13 cellular contexts compared by ENCODE assay signal in genomic region chr11:60870276-60870675, GRCh38. TPM values are rescaled to one million over a fixed set of nuclear protein-coding genes. Genes with fewer than 3 reads are reported as not detected.
DNase-seq lines count a peak whose midpoint lies in the region; ATAC-seq and TF ChIP-seq lines count a peak whose summit lies in the region.
"Had no signal": no experiment of that assay in that cellular context is flagged by ENCODE, and none has a peak within 500 bp of the region (broad histone marks: within the 10 kb centered on the region; RNA-seq: fewer than 3 reads in every experiment).

No MANE protein-coding gene starts in this region.

- peaks cover 20% of the 10 kb centered on the region for H3F3A ChIP-seq in MM.1S (ENCODE audit: insufficient read depth, low read length)

- POLR2A ChIA-PET in MCF 10A (lab: Yijun Ruan, JAX), result interaction anchor here (1.1 kb wide), 1 partner anchor 26 kb away, joined by 4 read pairs; no protein-coding TSS in a partner anchor

- no peak overlapping the region for H3K27ac Mint-ChIP-seq in MCF 10A (ENCODE audit: low read depth, unreplicated experiment)
- H3K27ac Mint-ChIP-seq: activated naive CD8-positive, alpha-beta T cell had no signal

- H3K9me3 Mint-ChIP-seq in MCF 10A (ENCODE audit: unreplicated experiment), result no peaks in the 10 kb centered on the region

- H3K27me3 ChIP-seq in MM.1S (replicated peaks; ENCODE audit: insufficient read depth, low read length), result no peaks in the 10 kb centered on the region
- H3K27me3 ChIP-seq: upper lobe of left lung had no signal

- H3K27me3 Mint-ChIP-seq in MCF 10A (ENCODE audit: insufficient read depth, unreplicated experiment), result no peaks in the 10 kb centered on the region
- H3K27me3 Mint-ChIP-seq: activated naive CD8-positive, alpha-beta T cell had no signal

- H3K27ac ChIP-seq in MM.1S (ENCODE audit: low read length), result peak overlapping the region; percentile 100
- H3K27ac ChIP-seq: upper lobe of left lung had no signal

- H3K4me3 ChIP-seq in MM.1S (ENCODE audit: low read length), result peak overlapping the region; percentile 25; the same call in 1 of the 2 replicates
- H3K4me3 ChIP-seq: lung, upper lobe of left lung had no signal

- intact Hi-C loops in MCF 10A (cut with micrococcal nuclease), result no loop called here

- H2AFZ ChIP-seq in MM.1S (ENCODE audit: low read length), result peak overlapping the region; percentile 49

- no peaks in the 10 kb centered on the region for H3K79me2 ChIP-seq in MM.1S (ENCODE audit: low read length)

- no peaks in the 10 kb centered on the region for H3K4me1 Mint-ChIP-seq in MCF 10A (ENCODE audit: insufficient read depth, unreplicated experiment)

- H3K9me3 ChIP-seq in MM.1S (replicated peaks; ENCODE audit: insufficient read depth, low read length), result no peaks in the 10 kb centered on the region
- H3K9me3 ChIP-seq: upper lobe of left lung had no signal

- peaks cover 59% of the 10 kb centered on the region for H3K4me1 ChIP-seq in MM.1S (ENCODE audit: low read length)

- DNase-seq in NCI-H2029 (lab: John Stamatoyannopoulos, UW), result peak; percentile 57
- no peak for DNase-seq in NCI-H2029 treated with DMSO at 0.1 percent for 48 hours (lab: John Stamatoyannopoulos, UW)
- peak; percentile 93 for DNase-seq in MM.1S
- peak; percentile 94 for DNase-seq in RPMI8226
- DNase-seq in nucleus accumbens (lab: John Stamatoyannopoulos, UW), result peak in 33 of 56 donors; percentile 11 to 82 (median 47)
- no peak for DNase-seq in SHP77 treated with DMSO at 0.1 percent for 48 hours (lab: John Stamatoyannopoulos, UW)
- DNase-seq in MCF 10A (ENCODE audit: unreplicated experiment), result no peak
- DNase-seq: NCI-H345; stimulated activated CD4-positive, alpha-beta T cell treated with anti-CD3 and anti-CD28 coated beads, Interleukin-15, amount 100 ng/mL, for 24 hours had no signal

- H3K36me3 Mint-ChIP-seq in MCF 10A (ENCODE audit: insufficient read depth, unreplicated experiment), result no peaks in the 10 kb centered on the region
- H3K36me3 Mint-ChIP-seq: activated naive CD8-positive, alpha-beta T cell had no signal

- H3K4me2 ChIP-seq in MM.1S (ENCODE audit: low read depth, low read length), result peak overlapping the region; percentile 78

- CTCF ChIA-PET in MCF 10A (lab: Yijun Ruan, JAX), result interaction anchor here (2.2 to 2.8 kb wide), 2 partner anchors 18 to 39 kb away, joined by 7 to 16 read pairs; no protein-coding TSS in a partner anchor

- H3K9me2 ChIP-seq in MM.1S (replicated peaks; ENCODE audit: insufficient read depth, low read length), result no peaks in the 10 kb centered on the region

- peak overlapping the region; percentile 71 for H3K9ac ChIP-seq in MM.1S (ENCODE audit: low read length)

- no peaks in the 10 kb centered on the region for H4K20me1 ChIP-seq in MM.1S (ENCODE audit: insufficient read depth, low read length)

- no peak for ATAC-seq in HG02610 (IDR thresholded peaks at IDR 0.05; ENCODE audit: unreplicated experiment)

- no peak overlapping the region for H3K4me3 Mint-ChIP-seq in MCF 10A (ENCODE audit: unreplicated experiment)
- H3K4me3 Mint-ChIP-seq: activated naive CD8-positive, alpha-beta T cell had no signal

- TF ChIP-seq CTCF in MM.1S (IDR thresholded peaks at IDR 0.05; ENCODE audit: low read length) (no peak), MCF 10A (IDR thresholded peaks at IDR 0.05; ENCODE audit: unreplicated experiment) (no peak)

- H3K36me3 ChIP-seq in MM.1S (replicated peaks; ENCODE audit: insufficient read depth, low read length), result no peaks in the 10 kb centered on the region
- H3K36me3 ChIP-seq: upper lobe of left lung had no signal

- no TSS peak for BruUV-seq in MCF 10A (replicated peaks; lab: Mats Ljungman, UMichigan)

RNA-seq across cellular contexts. Expression of gene ZP1, which starts 2.9 kb away (rescaled TPM):
- not detected in 2 replicates for total RNA-seq in MCF 10A (2022)
- total RNA-seq: lung, upper lobe of left lung had no signal

RNA-seq across cellular contexts. Expression of gene PTGDR2, which starts 14.5 kb away (rescaled TPM):
- total RNA-seq in MCF 10A (2022), result not detected in 2 replicates

RNA-seq across cellular contexts. Expression of gene CCDC86, which starts 28.4 kb away (rescaled TPM):
- total RNA-seq in MCF 10A (2022), result 37.5 and 57.8 TPM in 2 replicates

RNA-seq across cellular contexts. Expression of gene PRPF19, which starts 36.1 kb away (rescaled TPM):
- 99.0 and 115 TPM in 2 replicates for total RNA-seq in MCF 10A (2022)

RNA-seq across cellular contexts. Expression of gene TMEM109, which starts 43.7 kb away (rescaled TPM):
- total RNA-seq in MCF 10A (2022), result 39.5 and 45.8 TPM in 2 replicates

Comparison
In these comparisons a context has a peak if more than half of its experiments do, and no peak if none do; other contexts are left out.
1. DNase-seq: peak in NCI-H2029 (single experiment), MM.1S (single experiment), RPMI8226 (single experiment) and nucleus accumbens (33 of 56); none in NCI-H2029 treated with DMSO at 0.1 percent for 48 hours (single experiment), SHP77 treated with DMSO at 0.1 percent for 48 hours (single experiment) and MCF 10A (single experiment).